16 cellular contexts compared by ENCODE assay signal in the genomic region with DNA sequence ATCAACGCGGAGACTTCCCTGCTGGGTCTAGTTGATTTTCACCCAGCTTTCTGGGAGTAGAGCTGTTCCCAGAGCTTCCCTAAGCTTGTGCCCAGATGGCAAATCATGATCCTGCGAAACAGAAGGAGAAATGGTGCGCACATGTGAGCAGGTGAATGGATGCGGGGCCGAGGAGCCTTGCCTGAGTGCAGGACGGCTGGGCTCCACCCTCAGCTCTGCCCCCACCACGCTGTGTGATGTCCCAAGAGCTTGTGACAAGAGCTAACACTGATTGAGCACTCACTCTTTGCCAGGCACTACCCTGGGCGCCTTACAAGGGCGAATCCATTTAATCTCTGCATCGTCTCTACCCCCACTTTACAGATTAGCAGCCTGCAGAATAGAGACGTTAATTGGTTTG.
DNase-seq lines count a peak whose midpoint lies in the region; ATAC-seq, FAIRE-seq and TF ChIP-seq lines count a peak whose summit lies in the region.
"Had no signal": no experiment of that assay in that cellular context is flagged by ENCODE, and none has a peak within 500 bp of the region (broad histone marks: within the 10 kb centered on the region; RNA-seq: fewer than 3 reads in every experiment).

No MANE protein-coding gene starts in this region.

- ATAC-seq in GM23338 (no peak), HG02973 (IDR thresholded peaks at IDR 0.05; ENCODE audit: unreplicated experiment) (no peak), HG02623 (IDR thresholded peaks at IDR 0.05; ENCODE audit: unreplicated experiment) (no peak)
- ATAC-seq: CD8-positive, alpha-beta T cell had no signal

- POLR2A ChIA-PET in H1 (lab: Charles Lee; ENCODE audit: partially characterized antibody), result interaction anchor here (0.6 to 1.5 kb wide), 2 partner anchors 11 to 1275 kb away, joined by 3 read pairs; no protein-coding TSS in a partner anchor

- H3F3A ChIP-seq in GM23338 (replicated peaks; ENCODE audit: low read depth), result no peaks in the 10 kb centered on the region

- no peak overlapping the region for H4K5ac ChIP-seq in H1 (ENCODE audit: insufficient read length, low read depth, low read length)

- no peak for TF ChIP-seq EP300 in H1 (IDR thresholded peaks at IDR 0.05; ENCODE audit: borderline replicate concordance in 1 of 2, low read depth in 2 of 2, low read length in 2 of 2)

- no peak overlapping the region for H4K91ac ChIP-seq in H1 (replicated peaks; ENCODE audit: insufficient read length, low read length)

- H3K56ac ChIP-seq in H1 (replicated peaks; ENCODE audit: insufficient read length, low read depth, low read length), result no peak overlapping the region

- no peak overlapping the region for H3K4me2 ChIP-seq in GM23338
- no peak overlapping the region for H3K4me2 ChIP-seq in H1 (ENCODE audit: insufficient read depth in 1 of 2, low read depth in 2 of 2, low read length in 2 of 2)

- 93% methylated on average over 12 of the region's 12 CpGs; no CpG with 5 or more reads in 1 of the 2 experiments for WGBS in H1 (ENCODE audit: extremely low coverage in 1 of 2, insufficient coverage in 1 of 2, insufficient read length in 1 of 2, insufficient replicate concordance in 2 of 2, low coverage in 1 of 2, low lambda C conversion rate in 2 of 2, missing lambda C conversion rate in 1 of 2), 2 experiments

- no peak overlapping the region for H4K8ac ChIP-seq in H1 (ENCODE audit: extremely low read depth, insufficient read depth, low read length)

- H3K4me3 Mint-ChIP-seq in GM23338, result no peak overlapping the region
- H3K4me3 Mint-ChIP-seq in brain, result no peak overlapping the region
- H3K4me3 Mint-ChIP-seq: B cell; CD14-positive monocyte; CD8-positive, alpha-beta T cell; H9 had no signal

- H2AFZ ChIP-seq in GM23338 (peak overlapping the region; percentile 47; the same call in 1 of the 2 replicates), H1 (ENCODE audit: low read length) (no peak overlapping the region)

- no peak overlapping the region for H3K27ac ChIP-seq in GM23338 (ENCODE audit: low read depth)
- no peak overlapping the region for H3K27ac ChIP-seq in H1 (ENCODE audit: low read depth, low read length)

- TF ChIP-seq CTCF in GM23338 (conservative IDR thresholded peaks at IDR 0.05; ENCODE audit: low read depth in 2 of 2), result no peak
- no peak for TF ChIP-seq CTCF in brain (conservative IDR thresholded peaks at IDR 0.05)
- TF ChIP-seq CTCF in H1 (IDR thresholded peaks at IDR 0.05; ENCODE audit: control extremely low read depth in 1 of 3, insufficient read depth in 1 of 3, low read depth in 1 of 3, low read length in 3 of 3), result no peak

- H3K36me3 Mint-ChIP-seq in GM23338 (ENCODE audit: low read depth) (no peaks in the 10 kb centered on the region), brain (no peaks in the 10 kb centered on the region)
- H3K36me3 Mint-ChIP-seq: CD14-positive monocyte; CD8-positive, alpha-beta T cell had no signal

- H3K27ac Mint-ChIP-seq in GM23338 (no peak overlapping the region), brain (peak overlapping the region; percentile 59 to 99 (median 97))
- H3K27ac Mint-ChIP-seq: B cell; CD8-positive, alpha-beta T cell had no signal

- H3K4me1 Mint-ChIP-seq in GM23338, result no peaks in the 10 kb centered on the region
- peaks cover 74% of the 10 kb centered on the region for H3K4me1 Mint-ChIP-seq in brain
- H3K4me1 Mint-ChIP-seq: B cell, CD14-positive monocyte had no signal

- H3K23ac ChIP-seq in H1 (ENCODE audit: insufficient read length), result no peak overlapping the region

- CTCF ChIA-PET in H1 (lab: Charles Lee; ENCODE audit: partially characterized antibody), result interaction anchor here (1.0 to 3.8 kb wide), 8 partner anchors 8 to 159 kb away, joined by 3 to 15 read pairs (median 4); no protein-coding TSS in a partner anchor

- H4K20me1 ChIP-seq in GM23338 (replicated peaks; ENCODE audit: insufficient read depth) (no peaks in the 10 kb centered on the region), H1 (replicated peaks in 1 of 2; ENCODE audit: control insufficient read depth in 1 of 2, insufficient read depth in 2 of 2, low read length in 2 of 2) (no peaks in the 10 kb centered on the region)

- H3K9me3 Mint-ChIP-seq in GM23338 (no peaks in the 10 kb centered on the region), brain (peaks cover 0 to 4% (median 0%) of the 10 kb centered on the region in 5 experiments)
- H3K9me3 Mint-ChIP-seq: CD14-positive monocyte; CD8-positive, alpha-beta T cell; H9 had no signal

- no peak overlapping the region for H2AK5ac ChIP-seq in H1 (ENCODE audit: low read depth, low read length)

- no peak overlapping the region for H2BK120ac ChIP-seq in H1 (replicated peaks; ENCODE audit: low read depth, low read length)

- H3K79me1 ChIP-seq in H1 (ENCODE audit: low read depth, low read length), result no peaks in the 10 kb centered on the region

- H3K4me1 ChIP-seq in GM23338 (ENCODE audit: insufficient read depth), result no peaks in the 10 kb centered on the region
- no peaks in the 10 kb centered on the region for H3K4me1 ChIP-seq in H1 (replicated peaks in 1 of 4; ENCODE audit: control insufficient read depth in 3 of 4, insufficient read depth in 4 of 4, low read length in 3 of 4)

- no peak overlapping the region; the same call in 1 of the 2 replicates for H2BK5ac ChIP-seq in H1 (ENCODE audit: low read depth, low read length)

- no peak overlapping the region for H3K9ac ChIP-seq in H1 (replicated peaks in 1 of 4; ENCODE audit: extremely low read depth in 1 of 4, low read depth in 3 of 4, low read length in 3 of 4)

- no peak overlapping the region for H2BK20ac ChIP-seq in H1 (ENCODE audit: low read length)

- TF ChIP-seq RAD21 in H1 (IDR thresholded peaks at IDR 0.05 in 1 of 2, conservative IDR thresholded peaks at IDR 0.05 in 1 of 2; ENCODE audit: low read depth in 2 of 2, low read length in 2 of 2), result no peak

- DNase-seq in GM23338 (ENCODE audit: low spot score) (no peak), H1 (ENCODE audit: low read depth in 1 of 2, low spot score in 2 of 2) (no peak), GDM1 (lab: John Stamatoyannopoulos, UW) (no peak)
- no peak for DNase-seq in activated T-cell treated with anti-CD3 and anti-CD28 coated beads, Interleukin-2, amount 50 U/mL, for 1 hour
- DNase-seq: CD8-positive, alpha-beta T cell; COR-L47; DND-41; GF-D8; H9 had no signal

- no peaks in the 10 kb centered on the region for H3K9me3 ChIP-seq in H1 (ENCODE audit: insufficient read depth in 2 of 2, low read depth in 1 of 2, low read length in 1 of 2)

- no peak overlapping the region for H2BK15ac ChIP-seq in H1 (ENCODE audit: low read length)

- H3K27me3 Mint-ChIP-seq in GM23338 (ENCODE audit: insufficient read depth, low read depth, poor library complexity) (peaks cover 7% of the 10 kb centered on the region), brain (peaks cover 5% of the 10 kb centered on the region)
- H3K27me3 Mint-ChIP-seq: B cell had no signal

- H3K23me2 ChIP-seq in H1 (ENCODE audit: low read depth, low read length), result no peaks in the 10 kb centered on the region; the same call in 1 of the 2 replicates

- TF ChIP-seq POLR2A in H1 (IDR thresholded peaks at IDR 0.05; ENCODE audit: control extremely low read depth in 1 of 2, low read depth in 2 of 2, low read length in 2 of 2), result no peak

- H3K4ac ChIP-seq in H1 (replicated peaks; ENCODE audit: insufficient read length, low read depth, low read length), result no peak overlapping the region

- H3K9me2 ChIP-seq in GM23338 (ENCODE audit: insufficient read depth), result no peaks in the 10 kb centered on the region

- H3K79me2 ChIP-seq in GM23338 (replicated peaks; ENCODE audit: insufficient read depth) (no peaks in the 10 kb centered on the region), H1 (ENCODE audit: control insufficient read depth in 1 of 2, insufficient read depth in 2 of 2, low read length in 2 of 2) (no peaks in the 10 kb centered on the region)

- no peak overlapping the region for H2BK12ac ChIP-seq in H1 (ENCODE audit: low read depth, low read length)

- H3K27me3 ChIP-seq in GM23338 (ENCODE audit: insufficient read depth) (no peaks in the 10 kb centered on the region), H1 (replicated peaks in 1 of 4; ENCODE audit: control insufficient read depth in 3 of 4, extremely low read depth in 1 of 4, insufficient read depth in 3 of 4, low read length in 3 of 4) (no peaks in the 10 kb centered on the region)

- no peak for FAIRE-seq in H1 (lab: Jason Lieb, UNC)
- FAIRE-seq: A204.1, GM19239 had no signal

- no peak overlapping the region for H3K4me3 ChIP-seq in GM23338
- H3K4me3 ChIP-seq in H1 (ENCODE audit: extremely low read depth in 1 of 4, insufficient read depth in 2 of 4, low read depth in 3 of 4, low read length in 4 of 4), result no peak overlapping the region

- H3K14ac ChIP-seq in H1 (ENCODE audit: insufficient read length), result no peak overlapping the region

- no peaks in the 10 kb centered on the region for H3K36me3 ChIP-seq in GM23338 (ENCODE audit: insufficient read depth)
- H3K36me3 ChIP-seq in H1 (ENCODE audit: control insufficient read depth in 2 of 4, insufficient read depth in 4 of 4, low read length in 3 of 4), result no peaks in the 10 kb centered on the region

- H3K18ac ChIP-seq in H1 (ENCODE audit: extremely low read depth, low read length), result peak overlapping the region; percentile 71; the same call in 1 of the 2 replicates

TF ChIP-seq in H1, 55 proteins besides CTCF, POLR2A, EP300 and RAD21:
- TF ChIP-seq CEBPB (IDR thresholded peaks at IDR 0.05; ENCODE audit: low read depth, low read length), result no peak
- TF ChIP-seq BACH1 (IDR thresholded peaks at IDR 0.05; ENCODE audit: low read length), result no peak
- no peak for TF ChIP-seq SIN3A (conservative IDR thresholded peaks at IDR 0.05 in 1 of 2, IDR thresholded peaks at IDR 0.05 in 1 of 2; ENCODE audit: low read depth in 1 of 2, low read length in 2 of 2)
- no peak for TF ChIP-seq SIRT6 (IDR thresholded peaks at IDR 0.05; ENCODE audit: low read length)
- TF ChIP-seq NRF1 (IDR thresholded peaks at IDR 0.05; ENCODE audit: low read depth, low read length), result no peak
